28 cellular contexts compared by ENCODE assay signal in genomic region chr16:88904676-88905365, GRCh38. TPM values are rescaled to one million over a fixed set of nuclear protein-coding genes. Genes with fewer than 3 reads are reported as not detected.
DNase-seq lines count a peak whose midpoint lies in the region; ATAC-seq, FAIRE-seq and TF ChIP-seq lines count a peak whose summit lies in the region.
"Had no signal": no experiment of that assay in that cellular context is flagged by ENCODE, and none has a peak within 500 bp of the region (broad histone marks: within the 10 kb centered on the region; RNA-seq: fewer than 3 reads in every experiment).

No MANE protein-coding gene starts in this region.

- intact Hi-C loops in K562 (cut with micrococcal nuclease) (no loop called here), mucosa of descending colon (cut with DNase I, micrococcal nuclease) (no loop called here)

- no peak for TF ChIP-seq RAD21 in K562 (CRISPR knock-in tag; conservative IDR thresholded peaks at IDR 0.05 in 1 of 2, IDR thresholded peaks at IDR 0.05 in 1 of 2)

- peaks cover 0 to 16% (median 13%) of the 10 kb centered on the region in 11 experiments; a peak in 14 of 22 replicates for H3K27me3 ChIP-seq in BLaER1 treated with 17β-estradiol and CSF1 and Interleukin-3, amounts not matched to agents 10 nM and 100 nM
- H3K27me3 ChIP-seq in GM23338 (ENCODE audit: insufficient read depth) (no peaks in the 10 kb centered on the region), K562 (ENCODE audit: control insufficient read depth in 2 of 2, insufficient read depth in 2 of 2, low read length in 2 of 2) (no peaks in the 10 kb centered on the region), brain microvascular endothelial cell (replicated peaks) (peaks cover 5% of the 10 kb centered on the region)

- no peaks in the 10 kb centered on the region for H3K9me3 Mint-ChIP-seq in GM23338
- H3K9me3 Mint-ChIP-seq: CD4-positive, alpha-beta T cell; T-cell had no signal

- in situ Hi-C loops in K562 (cut with MboI) (no loop called here), brain microvascular endothelial cell (cut with HindIII; ENCODE audit: low pct_ligation_motif_present, low sequenced_read_pairs) (no loop called here)

- H3K27ac ChIP-seq in BLaER1 treated with 17β-estradiol and CSF1 and Interleukin-3, amounts not matched to agents 10 nM and 100 nM, result no peak overlapping the region; a peak in 1 of 22 replicates
- H3K27ac ChIP-seq in GM23338 (ENCODE audit: low read depth), result no peak overlapping the region
- H3K27ac ChIP-seq in K562 (ENCODE audit: extremely low read depth, low read depth, low read length), result peak overlapping the region; percentile 25; the same call in 1 of the 3 replicates
- no peak overlapping the region for H3K27ac ChIP-seq in brain microvascular endothelial cell
- H3K27ac ChIP-seq: SK-N-MC had no signal

- H3K9me1 ChIP-seq in K562 (ENCODE audit: control insufficient read depth, insufficient read depth, low read length), result peaks cover 17% of the 10 kb centered on the region

- H3K4me3 ChIP-seq in BLaER1 treated with 17β-estradiol and CSF1 and Interleukin-3, amounts not matched to agents 10 nM and 100 nM, result no peak overlapping the region
- H3K4me3 ChIP-seq in GM23338 (peak overlapping the region; percentile 45; the same call in 1 of the 2 replicates), K562 (no peak overlapping the region), mucosa of descending colon (no peak overlapping the region), brain microvascular endothelial cell (ENCODE audit: low read depth, low read length) (no peak overlapping the region)
- H3K4me3 ChIP-seq: GM12878, SK-N-MC had no signal

- H3K79me2 ChIP-seq in GM23338 (replicated peaks; ENCODE audit: insufficient read depth) (no peaks in the 10 kb centered on the region), K562 (ENCODE audit: control insufficient read depth, insufficient read depth, low read length) (peaks cover 90% of the 10 kb centered on the region)

- POLR2A ChIA-PET in K562 (lab: Yijun Ruan, JAX), result interaction anchor here (0.6 to 1.0 kb wide), 3 partner anchors 15 to 288 kb away, joined by 3 to 4 read pairs (median 3); no protein-coding TSS in a partner anchor

- H3K9ac ChIP-seq in BLaER1 treated with 17β-estradiol and CSF1 and Interleukin-3, amounts not matched to agents 10 nM and 100 nM, result no peak overlapping the region
- H3K9ac ChIP-seq in K562 (ENCODE audit: insufficient read depth in 1 of 2, low read depth in 2 of 2, low read length in 2 of 2), result peak overlapping the region in 1 of 2 experiments; percentile 33; a peak in 1 of 4 replicates

- FAIRE-seq in K562 (lab: Jason Lieb, UNC) (no peak), GM12891 (lab: Jason Lieb, UNC) (no peak)
- FAIRE-seq: GM12878, GM18507 had no signal

- CTCF ChIA-PET in K562 (lab: Yijun Ruan, JAX; ENCODE audit: low intra/inter-chr PET ratio), result no interaction called here

- H4K20me1 ChIP-seq in BLaER1 treated with 17β-estradiol and CSF1 and Interleukin-3, amounts not matched to agents 10 nM and 100 nM, result peaks cover 90 to 98% (median 96%) of the 10 kb centered on the region in 11 experiments
- no peaks in the 10 kb centered on the region for H4K20me1 ChIP-seq in GM23338 (replicated peaks; ENCODE audit: insufficient read depth)
- peaks cover 69% of the 10 kb centered on the region for H4K20me1 ChIP-seq in K562 (replicated peaks; ENCODE audit: control insufficient read depth, insufficient read depth, low read length)

- H3K27me3 Mint-ChIP-seq in GM23338 (ENCODE audit: insufficient read depth, low read depth, poor library complexity), result peaks cover 5% of the 10 kb centered on the region
- H3K27me3 Mint-ChIP-seq: CD4-positive, alpha-beta T cell; T-cell had no signal

- ATAC-seq in GM23338, result no peak
- no peak for ATAC-seq in K562
- peak; percentile 25 for ATAC-seq in mucosa of descending colon
- ATAC-seq in GM21390 (IDR thresholded peaks at IDR 0.05; ENCODE audit: unreplicated experiment), result no peak
- ATAC-seq in HG03469 (IDR thresholded peaks at IDR 0.05; ENCODE audit: unreplicated experiment), result no peak
- ATAC-seq: Right ventricle myocardium inferior, T-cell had no signal

- BruUV-seq in K562 (replicated peaks; lab: Mats Ljungman, UMichigan), result no TSS peak

- DNase-seq in GM23338 (ENCODE audit: low spot score) (no peak), K562 (ENCODE audit: extremely low read depth in 1 of 4, low spot score in 3 of 4) (no peak), mucosa of descending colon (no peak), brain microvascular endothelial cell (no peak), GM12891 (ENCODE audit: insufficient read length, low spot score) (no peak)
- DNase-seq: ACHN; AML-193; Calu3; CD4-positive, alpha-beta T cell; DMS79; GDM1; KG1; NCI-H1048; NCI-H1436 treated with DMSO at 0.1 percent for 48 hours; NCI-H2029 treated with DMSO at 0.1 percent for 48 hours; NCI-H2171 treated with DMSO at 0.1 percent for 48 hours; NCI-H446 treated with DMSO at 0.1 percent for 48 hours; NCI-H774 had no signal

- H3K4me3 Mint-ChIP-seq in GM23338, result peak overlapping the region; percentile 41; the same call in 1 of the 3 replicates
- H3K4me3 Mint-ChIP-seq: CD4-positive, alpha-beta T cell; T-cell had no signal

- no peak for TF ChIP-seq POLR2A in K562 (conservative IDR thresholded peaks at IDR 0.05)
- TF ChIP-seq POLR2A in GM12891 (IDR thresholded peaks at IDR 0.05; ENCODE audit: low read depth, low read length), result no peak

- H3K36me3 Mint-ChIP-seq in GM23338 (ENCODE audit: low read depth), result no peaks in the 10 kb centered on the region
- H3K36me3 Mint-ChIP-seq: T-cell had no signal

- H3K9me3 ChIP-seq in BLaER1 treated with 17β-estradiol and CSF1 and Interleukin-3, amounts not matched to agents 10 nM and 100 nM (replicated peaks in 1 of 11), result no peaks in the 10 kb centered on the region
- H3K9me3 ChIP-seq in K562 (replicated peaks; ENCODE audit: control insufficient read depth, insufficient read depth, low read depth, low read length) (no peaks in the 10 kb centered on the region), mucosa of descending colon (no peaks in the 10 kb centered on the region)

- peaks cover 22 to 97% (median 88%) of the 10 kb centered on the region in 10 experiments for H3K4me1 ChIP-seq in BLaER1 treated with 17β-estradiol and CSF1 and Interleukin-3, amounts not matched to agents 10 nM and 100 nM
- no peaks in the 10 kb centered on the region for H3K4me1 ChIP-seq in GM23338 (ENCODE audit: insufficient read depth)
- peaks cover 8 to 94% of the 10 kb centered on the region in 2 experiments; a peak in 4 of 5 replicates for H3K4me1 ChIP-seq in K562 (replicated peaks in 1 of 2; ENCODE audit: control insufficient read depth in 2 of 2, insufficient read depth in 2 of 2, low read length in 2 of 2)
- H3K4me1 ChIP-seq in mucosa of descending colon (ENCODE audit: low read depth), result no peaks in the 10 kb centered on the region

- no peaks in the 10 kb centered on the region for H3K9me2 ChIP-seq in GM23338 (ENCODE audit: insufficient read depth)

- TF ChIP-seq EP300 in K562 (IDR thresholded peaks at IDR 0.05; ENCODE audit: low read length), result no peak

- WGBS in K562 (ENCODE audit: insufficient coverage, low coverage, missing lambda C conversion rate), result 87% methylated on average over 17 of the region's 21 CpGs

- H2AFZ ChIP-seq in GM23338 (no peak overlapping the region), K562 (ENCODE audit: low read depth, low read length) (no peak overlapping the region)

- peaks cover 9% of the 10 kb centered on the region; the same call in 2 of the 3 replicates for H3K4me1 Mint-ChIP-seq in GM23338
- H3K4me1 Mint-ChIP-seq: T-cell had no signal

- no peaks in the 10 kb centered on the region for H3F3A ChIP-seq in GM23338 (replicated peaks; ENCODE audit: low read depth)

- H3K36me3 ChIP-seq in BLaER1 treated with 17β-estradiol and CSF1 and Interleukin-3, amounts not matched to agents 10 nM and 100 nM, result peaks cover 0 to 21% (median 14%) of the 10 kb centered on the region in 11 experiments; a peak in 12 of 22 replicates
- H3K36me3 ChIP-seq in GM23338 (ENCODE audit: insufficient read depth), result no peaks in the 10 kb centered on the region
- H3K36me3 ChIP-seq in K562 (ENCODE audit: control insufficient read depth, insufficient read depth, low read length), result peaks cover 75% of the 10 kb centered on the region; the same call in 2 of the 3 replicates
- no peaks in the 10 kb centered on the region for H3K36me3 ChIP-seq in mucosa of descending colon (ENCODE audit: low read depth)
- no peaks in the 10 kb centered on the region for H3K36me3 ChIP-seq in brain microvascular endothelial cell (replicated peaks)

- peak overlapping the region in 9 of 11 experiments; percentile 26 to 65 (median 50); a peak in 12 of 22 replicates for H3K4me2 ChIP-seq in BLaER1 treated with 17β-estradiol and CSF1 and Interleukin-3, amounts not matched to agents 10 nM and 100 nM
- H3K4me2 ChIP-seq in GM23338, result peak overlapping the region; percentile 73
- no peak overlapping the region for H3K4me2 ChIP-seq in K562 (ENCODE audit: insufficient read depth, low read length)

- H3K27ac Mint-ChIP-seq in GM23338, result no peak overlapping the region; the same call in 1 of the 2 replicates
- H3K27ac Mint-ChIP-seq: CD4-positive, alpha-beta T cell; T-cell had no signal

- TF ChIP-seq CTCF in GM23338 (conservative IDR thresholded peaks at IDR 0.05; ENCODE audit: low read depth in 2 of 2), result no peak
- no peak for TF ChIP-seq CTCF in K562 (IDR thresholded peaks at IDR 0.05 in 2 of 3, conservative IDR thresholded peaks at IDR 0.05 in 1 of 3; ENCODE audit: insufficient read depth in 2 of 3, low read depth in 1 of 3, low read length in 3 of 3)
- no peak for TF ChIP-seq CTCF in mucosa of descending colon (IDR thresholded peaks at IDR 0.05)
- TF ChIP-seq CTCF in brain microvascular endothelial cell (IDR thresholded peaks at IDR 0.05; ENCODE audit: low read depth, low read length, missing control alignments), result no peak

RNA-seq across cellular contexts. Expression of gene PABPN1L, which starts 38.4 kb away (rescaled TPM):
- total RNA-seq in GM23338 (2014; rRNA removed; shearing (Covaris generic)), result not detected in 2 replicates
- polyA plus RNA-seq in GM23338 (2016; fragmentation: Nextera tagmentation; extraction: Ambion mirVana) (not detected in 2 replicates), K562 (2011; rRNA removed) (not detected in 2 replicates), K562 (2014; fragmentation: Illumina TruSeq; extraction: Trizol) (not detected in 2 replicates), K562 (2014; fragmentation: Nextera tagmentation; extraction: Ambion mirVana) (not detected), K562 (2014; rRNA removed) (0.11 TPM in 1 of 2 replicates, not detected in the other)
- 0.46 and 2.2 TPM in 2 replicates for total RNA-seq in K562 (2011; cell fraction: chromatin; rRNA removed; ENCODE audit: low replicate concordance)
- total RNA-seq in K562 (2011; cell fraction: nucleolus; rRNA removed), result 0.26 and 0.50 TPM in 2 replicates
- 0.29 and 0.99 TPM in 2 replicates for total RNA-seq in K562 (2011; cell fraction: nucleoplasm; rRNA removed)
- total RNA-seq in K562 (2014; rRNA removed) (0.32 TPM in 1 of 2 replicates, not detected in the other), K562 (2014; rRNA removed; fragmentation: Illumina TruSeq; extraction: Trizol) (not detected in 2 replicates), K562 (2015; rRNA removed; fragmentation: Illumina TruSeq; extraction: Trizol) (0.19 TPM in 1 of 2 replicates, not detected in the other), K562 (2021) (0.29 TPM in 1 of 2 replicates, not detected in the other), mucosa of descending colon (not detected)
- not detected in 2 replicates for polyA plus RNA-seq in K562 (2011; cell fraction: cytosol; rRNA removed)
- polyA plus RNA-seq in K562 (2011; cell fraction: nucleus; rRNA removed), result 0.55 and 0.58 TPM in 2 replicates
- polyA plus RNA-seq in K562 (2012), result 0.29 and 0.71 TPM in 2 replicates
- not detected in 2 replicates for polyA minus RNA-seq in K562 (2011; rRNA and poly(A)+ RNA removed)
- not detected in 2 replicates for polyA minus RNA-seq in K562 (2011; cell fraction: cytosol; rRNA and poly(A)+ RNA removed)
- not detected in 2 replicates for polyA minus RNA-seq in K562 (2011; cell fraction: nucleus; rRNA and poly(A)+ RNA removed)
- polyA plus RNA-seq in GM12891 (2012; ENCODE audit: low read depth, missing spikeins), result not detected
- total RNA-seq: Calu3; CD4-positive, alpha-beta T cell; GM12878; H7; MCF 10A; Right ventricle myocardium inferior; T-cell had no signal
- polyA plus RNA-seq: GM12878 had no signal

RNA-seq across cellular contexts. Expression of gene TRAPPC2L, which starts 47.9 kb away (rescaled TPM):
- 59.3 and 68.8 TPM in 2 replicates for total RNA-seq in GM23338 (2014; rRNA removed; shearing (Covaris generic))
- 167 and 171 TPM in 2 replicates for polyA plus RNA-seq in GM23338 (2016; fragmentation: Nextera tagmentation; extraction: Ambion mirVana)
- total RNA-seq in K562 (2011; cell fraction: chromatin; rRNA removed; ENCODE audit: low replicate concordance), result 43.1 and 83.7 TPM in 2 replicates
- total RNA-seq in K562 (2011; cell fraction: nucleolus; rRNA removed), result 64.3 and 69.7 TPM in 2 replicates
- total RNA-seq in K562 (2011; cell fraction: nucleoplasm; rRNA removed), result 53.0 and 53.7 TPM in 2 replicates
- total RNA-seq in K562 (2014; rRNA removed), result 60.4 and 77.5 TPM in 2 replicates
- total RNA-seq in K562 (2014; rRNA removed; fragmentation: Illumina TruSeq; extraction: Trizol), result 92.6 and 126 TPM in 2 replicates
- 61.1 and 69.1 TPM in 2 replicates for total RNA-seq in K562 (2015; rRNA removed; fragmentation: Illumina TruSeq; extraction: Trizol)
- 89.1 and 92.6 TPM in 2 replicates for total RNA-seq in K562 (2021)
- 124 and 163 TPM in 2 replicates for polyA plus RNA-seq in K562 (2011; rRNA removed)
- polyA plus RNA-seq in K562 (2011; cell fraction: cytosol; rRNA removed), result 94.2 and 150 TPM in 2 replicates
- polyA plus RNA-seq in K562 (2011; cell fraction: nucleus; rRNA removed), result 96.2 and 120 TPM in 2 replicates
- polyA plus RNA-seq in K562 (2012), result 69.9 and 168 TPM in 2 replicates
- 97.5 and 104 TPM in 2 replicates for polyA plus RNA-seq in K562 (2014; fragmentation: Illumina TruSeq; extraction: Trizol)
- 100 to 1,000 TPM; 345 to 398 TPM for polyA plus RNA-seq in K562 (2014; fragmentation: Nextera tagmentation; extraction: Ambion mirVana)
- 92.4 and 99.1 TPM in 2 replicates for polyA plus RNA-seq in K562 (2014; rRNA removed)
- polyA minus RNA-seq in K562 (2011; rRNA and poly(A)+ RNA removed), result 28.3 and 55.3 TPM in 2 replicates
- polyA minus RNA-seq in K562 (2011; cell fraction: cytosol; rRNA and poly(A)+ RNA removed), result 24.9 and 30.9 TPM in 2 replicates
- polyA minus RNA-seq in K562 (2011; cell fraction: nucleus; rRNA and poly(A)+ RNA removed), result 30.4 and 33.3 TPM in 2 replicates
- 10 to 100 TPM; 30.6 to 57.9 (median 40.7) TPM for total RNA-seq in mucosa of descending colon
- 81.3 TPM for polyA plus RNA-seq in GM12891 (2012; ENCODE audit: low read depth, missing spikeins)

RNA-seq across cellular contexts. Expression of gene GALNS, which starts 48.1 kb away (rescaled TPM):
- 16.4 and 18.8 TPM in 2 replicates for total RNA-seq in GM23338 (2014; rRNA removed; shearing (Covaris generic))
- polyA plus RNA-seq in GM23338 (2016; fragmentation: Nextera tagmentation; extraction: Ambion mirVana) (9.7 TPM in 2 replicates), K562 (2011; rRNA removed) (3.9 and 4.3 TPM in 2 replicates), K562 (2014; fragmentation: Illumina TruSeq; extraction: Trizol) (6.0 and 7.0 TPM in 2 replicates), K562 (2014; fragmentation: Nextera tagmentation; extraction: Ambion mirVana) (under 1 TPM; 0.38 to 0.63 TPM), K562 (2014; rRNA removed) (6.7 and 8.6 TPM in 2 replicates)
- 69.8 and 180 TPM in 2 replicates for total RNA-seq in K562 (2011; cell fraction: chromatin; rRNA removed; ENCODE audit: low replicate concordance)
- total RNA-seq in K562 (2011; cell fraction: nucleolus; rRNA removed), result 70.5 and 71.6 TPM in 2 replicates
- total RNA-seq in K562 (2011; cell fraction: nucleoplasm; rRNA removed), result 50.8 and 56.2 TPM in 2 replicates
- total RNA-seq in K562 (2014; rRNA removed) (3.4 and 5.4 TPM in 2 replicates), K562 (2014; rRNA removed; fragmentation: Illumina TruSeq; extraction: Trizol) (2.4 and 4.1 TPM in 2 replicates), K562 (2015; rRNA removed; fragmentation: Illumina TruSeq; extraction: Trizol) (5.6 and 5.9 TPM in 2 replicates), K562 (2021) (12.3 and 13.2 TPM in 2 replicates), mucosa of descending colon (10 to 100 TPM; 37.4 to 65.3 (median 44.0) TPM)
- polyA plus RNA-seq in K562 (2011; cell fraction: cytosol; rRNA removed), result 3.9 and 9.1 TPM in 2 replicates
- polyA plus RNA-seq in K562 (2011; cell fraction: nucleus; rRNA removed), result 20.2 and 34.5 TPM in 2 replicates
- 11.1 and 16.0 TPM in 2 replicates for polyA plus RNA-seq in K562 (2012)
- polyA minus RNA-seq in K562 (2011; rRNA and poly(A)+ RNA removed), result 1.9 and 3.7 TPM in 2 replicates
- polyA minus RNA-seq in K562 (2011; cell fraction: cytosol; rRNA and poly(A)+ RNA removed), result 3.2 and 3.3 TPM in 2 replicates
- 7.0 and 7.8 TPM in 2 replicates for polyA minus RNA-seq in K562 (2011; cell fraction: nucleus; rRNA and poly(A)+ RNA removed)
- polyA plus RNA-seq in GM12891 (2012; ENCODE audit: low read depth, missing spikeins), result 7.4 TPM
